6 cellular contexts compared by ENCODE assay signal in the genomic region with DNA sequence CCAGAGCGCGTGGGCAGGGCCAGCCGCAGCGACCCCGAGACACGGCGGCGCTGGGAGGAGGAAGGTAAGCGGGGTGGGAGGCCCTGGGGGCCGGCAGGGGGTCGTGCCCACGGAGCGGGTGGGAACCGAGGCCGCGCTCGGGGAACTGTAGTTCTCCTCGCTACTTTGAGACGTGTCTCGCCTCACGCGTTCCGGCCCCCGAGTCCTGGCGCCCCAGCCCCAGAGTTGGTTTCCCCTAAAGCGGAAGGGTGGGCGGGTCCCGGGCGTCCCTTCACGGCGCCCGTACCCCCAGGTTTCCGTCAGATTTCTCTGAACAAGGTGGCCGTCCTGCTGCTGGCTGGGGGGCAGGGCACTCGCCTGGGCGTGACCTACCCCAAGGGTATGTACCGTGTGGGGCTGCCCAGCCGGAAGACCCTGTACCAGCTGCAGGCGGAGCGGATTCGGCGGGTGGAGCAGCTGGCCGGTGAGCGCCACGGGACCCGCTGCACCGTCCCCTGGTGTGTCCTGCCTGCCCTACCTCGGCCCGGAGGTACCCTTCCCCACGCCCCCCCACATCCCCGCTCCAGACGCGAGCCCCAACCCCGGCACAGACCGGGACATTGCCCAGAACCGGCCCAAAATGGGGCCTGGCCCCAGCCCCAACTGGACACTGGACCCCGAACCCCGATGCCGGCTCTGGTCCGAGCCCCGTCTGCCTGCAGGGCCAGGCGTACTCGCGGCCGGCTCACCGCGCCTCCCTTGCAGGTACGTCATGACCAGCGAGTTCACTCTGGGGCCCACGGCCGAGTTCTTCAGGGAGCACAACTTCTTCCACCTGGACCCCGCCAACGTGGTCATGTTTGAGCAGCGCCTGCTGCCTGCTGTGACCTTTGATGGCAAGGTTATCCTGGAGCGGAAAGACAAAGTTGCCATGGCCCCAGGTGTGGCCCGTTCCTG. TPM values are rescaled to one million over a fixed set of nuclear protein-coding genes. Genes with fewer than 3 reads are reported as not detected.
DNase-seq lines count a peak whose midpoint lies in the region; ATAC-seq and TF ChIP-seq lines count a peak whose summit lies in the region.

No MANE protein-coding gene starts in this region.

- DNase-seq in CD8-positive, alpha-beta T cell, result peak in 6 of 7 experiments; percentile 28 to 71 (median 50)
- peak in 2 of 7 donors; percentile 35 to 44 for DNase-seq in adrenal gland
- no peak for DNase-seq in DMS114 treated with DMSO at 0.1 percent for 48 hours (lab: John Stamatoyannopoulos, UW; ENCODE audit: unreplicated experiment)
- DNase-seq in COR-L47 (lab: John Stamatoyannopoulos, UW), result no peak

- H3K4me1 ChIP-seq in CD8-positive, alpha-beta T cell (ENCODE audit: insufficient read depth, low read length), result peaks cover 14% of the 10 kb centered on the region
- H3K4me1 ChIP-seq in adrenal gland (replicated peaks in 1 of 2) (peaks cover 6 to 20% of the 10 kb centered on the region in 2 donors), muscle layer of duodenum (ENCODE audit: control insufficient read depth in 1 of 2, insufficient read depth in 2 of 2, low read length in 2 of 2) (peaks cover 0 to 21% of the 10 kb centered on the region in 2 donors)

- H3K4me1 Mint-ChIP-seq in CD8-positive, alpha-beta T cell (ENCODE audit: low read depth), result peaks cover 6% of the 10 kb centered on the region

- peak; percentile 55 for ATAC-seq in CD8-positive, alpha-beta T cell
- peak; percentile 20 for ATAC-seq in HG03196 (IDR thresholded peaks at IDR 0.05; ENCODE audit: unreplicated experiment)

- no peaks in the 10 kb centered on the region for H3K27me3 ChIP-seq in CD8-positive, alpha-beta T cell (ENCODE audit: insufficient read depth, low read length)
- H3K27me3 ChIP-seq in adrenal gland (no peaks in the 10 kb centered on the region), muscle layer of duodenum (ENCODE audit: low read depth, low read length) (no peaks in the 10 kb centered on the region)

- WGBS in adrenal gland, 4 donors, result 8 to 25% (median 12%) methylated on average over 5 to 75 of the region's 76 CpGs

- CTCF ChIA-PET in CD8-positive, alpha-beta T cell (lab: Charles Lee), result interaction anchor here (2.1 kb wide), 1 partner anchor 14 kb away, joined by 7 read pairs; no protein-coding TSS in a partner anchor

- H3K9me3 ChIP-seq in CD8-positive, alpha-beta T cell (ENCODE audit: low read length), result no peaks in the 10 kb centered on the region
- H3K9me3 ChIP-seq in adrenal gland (replicated peaks in 1 of 3) (no peaks in the 10 kb centered on the region), muscle layer of duodenum (ENCODE audit: control insufficient read depth in 1 of 2, low read length in 2 of 2) (no peaks in the 10 kb centered on the region)

- no peak for TF ChIP-seq CTCF in CD8-positive, alpha-beta T cell (IDR thresholded peaks at IDR 0.05)
- TF ChIP-seq CTCF in adrenal gland (IDR thresholded peaks at IDR 0.05), result no peak

- no peaks in the 10 kb centered on the region for H3K9me3 Mint-ChIP-seq in CD8-positive, alpha-beta T cell

- no peaks in the 10 kb centered on the region for H3K27me3 Mint-ChIP-seq in CD8-positive, alpha-beta T cell (ENCODE audit: low read depth)

- peak overlapping the region; percentile 44 for H3K27ac ChIP-seq in CD8-positive, alpha-beta T cell (ENCODE audit: low read depth, low read length)
- H3K27ac ChIP-seq in adrenal gland (peak overlapping the region in 2 of 5 donors; percentile 64 to 73), muscle layer of duodenum (ENCODE audit: low read length) (no peak overlapping the region)

- H3K27ac Mint-ChIP-seq in CD8-positive, alpha-beta T cell, result no peak overlapping the region

- peaks cover 14% of the 10 kb centered on the region for H3K36me3 Mint-ChIP-seq in CD8-positive, alpha-beta T cell

- intact Hi-C loops in CD8-positive, alpha-beta T cell (cut with DNase I, micrococcal nuclease), result loop anchor here in 1 of 2 experiments (1.0 kb wide), 1 partner anchor 8 kb away; a partner anchor contains a TSS
- intact Hi-C loops in adrenal gland (cut with DNase I), result no loop called here

- H3K4me3 ChIP-seq in CD8-positive, alpha-beta T cell (ENCODE audit: low read depth, low read length), result peak overlapping the region; percentile 60
- H3K4me3 ChIP-seq in adrenal gland (peak overlapping the region; percentile 25 to 87 (median 42)), muscle layer of duodenum (ENCODE audit: low read depth in 1 of 2, low read length in 2 of 2) (peak overlapping the region; percentile 26 to 71)

- POLR2A ChIA-PET in CD8-positive, alpha-beta T cell (lab: Charles Lee), result interaction anchor here (1.0 to 2.7 kb wide), 3 partner anchors 9 to 51 kb away, joined by 3 to 20 read pairs (median 6); a partner anchor contains a TSS

- peak overlapping the region; percentile 80 for H3K4me3 Mint-ChIP-seq in CD8-positive, alpha-beta T cell

- TF ChIP-seq POLR2A in adrenal gland (IDR thresholded peaks at IDR 0.05), result no peak

- peaks cover 19% of the 10 kb centered on the region for H3K36me3 ChIP-seq in CD8-positive, alpha-beta T cell (ENCODE audit: insufficient read depth, low read length)
- H3K36me3 ChIP-seq in adrenal gland (replicated peaks in 1 of 2) (peaks cover 0 to 36% of the 10 kb centered on the region in 2 donors), muscle layer of duodenum (ENCODE audit: control insufficient read depth in 1 of 2, insufficient read depth in 2 of 2, low read length in 2 of 2) (peaks cover 7 to 13% of the 10 kb centered on the region in 2 donors)

RNA-seq across cellular contexts. Expression of a gene that starts 0.7 kb away (rescaled TPM):
- 10 to 100 TPM; 14.1 to 18.7 TPM for total RNA-seq in CD8-positive, alpha-beta T cell
- total RNA-seq in adrenal gland, result 10 to 100 TPM; 11.8 to 68.7 (median 15.1) TPM
- 10 to 100 TPM in 2 of 3 donors, 1 to 10 TPM in 1; 3.6 to 61.1 (median 15.9) TPM for polyA plus RNA-seq in adrenal gland

RNA-seq across cellular contexts. Expression of a gene that starts 7.7 kb away (rescaled TPM):
- total RNA-seq in CD8-positive, alpha-beta T cell, result under 1 TPM; 0.38 to 0.47 TPM
- 1 to 10 TPM in 1 of 8 donors, under 1 TPM in 7; 0.24 to 1.5 (median 0.69) TPM for total RNA-seq in adrenal gland
- under 1 TPM; 0.07 to 0.56 (median 0.17) TPM for polyA plus RNA-seq in adrenal gland

RNA-seq across cellular contexts. Expression of a gene that starts 8.8 kb away (rescaled TPM):
- total RNA-seq in CD8-positive, alpha-beta T cell, result 10 to 100 TPM; 60.3 to 62.9 TPM
- total RNA-seq in adrenal gland, result 100 to 1,000 TPM in 1 of 8 donors, 10 to 100 TPM in 7; 44.5 to 102 (median 67.9) TPM
- 100 to 1,000 TPM in 1 of 3 donors, 10 to 100 TPM in 2; 44.4 to 138 (median 87.6) TPM for polyA plus RNA-seq in adrenal gland

RNA-seq across cellular contexts. Expression of a gene that starts 24.2 kb away (rescaled TPM):
- not detected for total RNA-seq in CD8-positive, alpha-beta T cell
- total RNA-seq in adrenal gland, result under 1 TPM in 3 of 8 donors, not detected in 5; 0.28 to 0.53 (median 0.28) TPM
- 1 to 10 TPM in 2 of 3 donors, not detected in 1; 1.6 to 1.7 TPM for polyA plus RNA-seq in adrenal gland

RNA-seq across cellular contexts. Expression of a gene that starts 32.0 kb away (rescaled TPM):
- 10 to 100 TPM; 29.7 to 29.8 TPM for total RNA-seq in CD8-positive, alpha-beta T cell
- 10 to 100 TPM; 17.8 to 77.1 (median 43.3) TPM for total RNA-seq in adrenal gland
- polyA plus RNA-seq in adrenal gland, result 100 to 1,000 TPM in 2 of 3 donors, 1 to 10 TPM in 1; 5.1 to 311 (median 194) TPM

Comparison
In these comparisons a context has a peak if more than half of its experiments do, and no peak if none do; other contexts are left out.
1. DNase-seq: peak in CD8-positive, alpha-beta T cell (6 of 7); none in DMS114 treated with DMSO at 0.1 percent for 48 hours (single experiment) and COR-L47 (single experiment).
2. Peak in every context shown above with its lines, with median percentiles within 50 percentile points of each other: H3K4me3 ChIP-seq.